22 cellular contexts compared by ENCODE assay signal in the genomic region with DNA sequence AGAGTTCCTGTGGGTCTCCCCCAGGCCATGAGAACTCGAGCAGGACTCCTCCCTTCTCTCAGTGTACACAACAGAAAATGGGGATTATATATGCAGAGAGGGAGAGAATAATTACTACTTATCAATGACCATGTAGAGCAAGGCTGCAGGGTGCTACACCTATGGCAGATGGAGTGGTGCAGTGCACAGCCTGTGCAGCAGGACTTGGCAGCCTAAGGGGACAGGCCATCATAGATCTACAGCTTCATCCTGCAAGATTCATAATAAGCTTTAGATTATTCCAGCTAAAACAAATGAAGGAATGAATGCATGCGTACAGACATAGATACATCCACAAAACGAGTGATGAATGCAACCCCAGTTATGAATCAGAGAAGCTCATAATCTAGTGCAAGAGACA. TPM values are rescaled to one million over a fixed set of nuclear protein-coding genes. Genes with fewer than 3 reads are reported as not detected.
A peak's percentile ranks its signal among the peaks of the same experiment; 100 is the strongest.
DNase-seq lines count a peak whose midpoint lies in the region; ATAC-seq and TF ChIP-seq lines count a peak whose summit lies in the region.
"Had no signal": no experiment of that assay in that cellular context is flagged by ENCODE, and none has a peak within 500 bp of the region (broad histone marks: within the 10 kb centered on the region; RNA-seq: fewer than 3 reads in every experiment).

No MANE protein-coding gene starts in this region.

- no peak for ATAC-seq in HG02970 (IDR thresholded peaks at IDR 0.05; ENCODE audit: low FRiP score, unreplicated experiment)
- ATAC-seq: HepG2 had no signal

- H3K4me3 ChIP-seq in mucosa of rectum (ENCODE audit: low read length in 2 of 2) (no peak overlapping the region), transverse colon (no peak overlapping the region)
- H3K4me3 ChIP-seq: SJSA1 had no signal

- peaks cover 93% of the 10 kb centered on the region for H3K4me1 Mint-ChIP-seq in brain
- H3K4me1 Mint-ChIP-seq: CD4-positive, CD25-positive, alpha-beta regulatory T cell had no signal

- H3K27ac ChIP-seq in mucosa of rectum (ENCODE audit: low read depth in 2 of 2, low read length in 2 of 2), result peak overlapping the region; percentile 54 to 71
- H3K27ac ChIP-seq in transverse colon, result peak overlapping the region; percentile 51 to 78 (median 54)
- H3K27ac ChIP-seq: 22Rv1, SJSA1 had no signal

- in situ Hi-C loops in transverse colon (cut with MboI; ENCODE audit: low pct_ligation_motif_present in 1 of 4, low pct_unique_long_range_greater_than_20kb in 1 of 4, low sequenced_read_pairs in 3 of 4), result no loop called here

- intact Hi-C loops in transverse colon (cut with DNase I; ENCODE audit: low total_unique reads), result no loop called here

- DNase-seq in DMS 273 (lab: John Stamatoyannopoulos, UW; ENCODE audit: unreplicated experiment) (peak; percentile 16), DMS 273 treated with DMSO at 0.1 percent for 48 hours (lab: John Stamatoyannopoulos, UW) (no peak), transverse colon (no peak), NAMALWA (ENCODE audit: low spot score) (no peak), GF-D8 (lab: John Stamatoyannopoulos, UW) (no peak)
- DNase-seq: BE2C; CD4-positive, CD25-positive, alpha-beta regulatory T cell; DMS53; Kasumi-1; NCI-H1105; NCI-H1436 treated with DMSO at 0.1 percent for 48 hours; NCI-H2029; NCI-H446; NCI-H524 treated with DMSO at 0.1 percent for 48 hours; Right ventricle myocardium superior; RPMI8226 had no signal

- H3K27me3 Mint-ChIP-seq in brain, result peaks cover 5% of the 10 kb centered on the region

- no peaks in the 10 kb centered on the region for H3K36me3 Mint-ChIP-seq in brain
- H3K36me3 Mint-ChIP-seq: CD4-positive, CD25-positive, alpha-beta regulatory T cell had no signal

- TF ChIP-seq CTCF in brain (conservative IDR thresholded peaks at IDR 0.05) (no peak), transverse colon (IDR thresholded peaks at IDR 0.05) (no peak)

- peak overlapping the region in 1 of 2 donors; percentile 37 for H3K9ac ChIP-seq in mucosa of rectum (ENCODE audit: low read depth in 1 of 2, low read length in 2 of 2)

- H3K4me3 Mint-ChIP-seq in brain, result no peak overlapping the region
- H3K4me3 Mint-ChIP-seq: CD4-positive, CD25-positive, alpha-beta regulatory T cell had no signal

- TF ChIP-seq POLR2A in transverse colon (IDR thresholded peaks at IDR 0.05), result no peak

- 62 to 70% methylated on average over 2 to 3 of the region's 3 CpGs for WGBS in transverse colon (ENCODE audit: low coverage in 1 of 2), 2 donors

- H3K9me3 ChIP-seq in mucosa of rectum (ENCODE audit: control insufficient read depth in 2 of 2, low read length in 2 of 2) (no peaks in the 10 kb centered on the region), transverse colon (no peaks in the 10 kb centered on the region)
- H3K9me3 ChIP-seq: BE2C, SJSA1 had no signal

- H3K27me3 ChIP-seq in mucosa of rectum (ENCODE audit: control insufficient read depth in 2 of 2, insufficient read depth in 2 of 2, low read length in 2 of 2), result no peaks in the 10 kb centered on the region
- H3K27me3 ChIP-seq in transverse colon, result no peaks in the 10 kb centered on the region
- H3K27me3 ChIP-seq: BE2C, SJSA1 had no signal

- H3K4me1 ChIP-seq in mucosa of rectum (ENCODE audit: control insufficient read depth in 2 of 2, insufficient read depth in 2 of 2, low read length in 2 of 2), result peaks cover 26 to 30% of the 10 kb centered on the region in 2 donors
- peaks cover 5 to 52% (median 33%) of the 10 kb centered on the region in 4 donors for H3K4me1 ChIP-seq in transverse colon

- H3K36me3 ChIP-seq in mucosa of rectum (ENCODE audit: control insufficient read depth in 2 of 2, insufficient read depth in 2 of 2, low read length in 2 of 2) (no peaks in the 10 kb centered on the region), transverse colon (no peaks in the 10 kb centered on the region)
- H3K36me3 ChIP-seq: BE2C, SJSA1 had no signal

- H3K27ac Mint-ChIP-seq in brain, result peak overlapping the region; percentile 9 to 91 (median 30)

- no peak for TF ChIP-seq EP300 in transverse colon (IDR thresholded peaks at IDR 0.05; ENCODE audit: low read depth)

- H3K9me3 Mint-ChIP-seq in brain, result peaks cover 0 to 4% (median 0%) of the 10 kb centered on the region in 5 experiments
- H3K9me3 Mint-ChIP-seq: CD4-positive, CD25-positive, alpha-beta regulatory T cell had no signal

RNA-seq across cellular contexts. Expression of gene TP53I11, which starts 8.4 kb away (rescaled TPM):
- polyA plus RNA-seq in brain (ENCODE audit: insufficient read depth, low read depth, low replicate concordance), result 75.8 TPM
- total RNA-seq in transverse colon, result 10 to 100 TPM; 41.5 to 90.0 (median 56.4) TPM
- total RNA-seq: HepG2 had no signal
- polyA plus RNA-seq: HepG2 had no signal
